Comparison of ENCODE assay signal across 13 cellular contexts in the genomic region with DNA sequence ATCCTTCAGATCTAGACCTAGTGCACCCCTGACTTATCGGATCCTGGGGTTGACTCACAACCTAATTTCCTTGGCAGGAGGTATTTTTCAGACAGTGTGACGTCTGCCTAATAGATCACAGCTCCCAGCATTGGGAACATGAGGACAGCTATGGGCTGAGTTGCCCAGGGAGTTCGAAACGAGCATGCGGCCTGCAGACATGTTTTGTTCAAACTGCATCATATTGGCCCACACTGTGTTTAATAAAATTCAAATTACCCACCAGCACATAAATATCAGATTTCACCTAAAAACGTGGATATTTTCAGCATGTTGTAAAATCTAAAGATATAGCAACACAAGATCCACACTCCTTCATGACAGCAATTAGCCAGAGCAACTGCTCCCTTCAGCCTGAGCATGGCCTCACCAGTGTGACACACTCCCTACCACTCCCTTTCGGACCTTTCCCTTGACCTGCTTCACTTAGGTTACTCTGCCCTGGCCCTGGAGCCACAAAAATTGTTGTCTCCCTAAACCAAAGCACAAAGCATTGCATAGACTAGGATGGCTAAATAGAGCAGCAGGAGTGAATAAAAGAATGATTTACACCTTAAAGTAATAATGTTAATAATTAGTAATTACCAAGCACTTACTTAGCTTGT. TPM values are rescaled to one million over a fixed set of nuclear protein-coding genes. Genes with fewer than 3 reads are reported as not detected.
DNase-seq lines count a peak whose midpoint lies in the region; ATAC-seq and TF ChIP-seq lines count a peak whose summit lies in the region.
"Had no signal": no experiment of that assay in that cellular context is flagged by ENCODE, and none has a peak within 500 bp of the region (broad histone marks: within the 10 kb centered on the region; RNA-seq: fewer than 3 reads in every experiment).

No MANE protein-coding gene starts in this region.

- H3K27me3 Mint-ChIP-seq in glutamatergic neuron (ENCODE audit: unreplicated experiment) (peaks cover 7% of the 10 kb centered on the region), type B pancreatic cell (peaks cover 7% of the 10 kb centered on the region)

- H3K4me2 ChIP-seq in OCI-LY7 (ENCODE audit: low read length): no peak overlapping the region

- peak overlapping the region; percentile 48 for H3K4me3 Mint-ChIP-seq in glutamatergic neuron (ENCODE audit: unreplicated experiment)
- no peak overlapping the region for H3K4me3 Mint-ChIP-seq in type B pancreatic cell
- H3K4me3 Mint-ChIP-seq: dendritic cell treated with granulocyte-macrophage colony-stimulating factor and Interleukin-4, amounts not matched to agents 40 ng/mL and 50 ng/mL, for 4 days had no signal

- CTCF ChIA-PET in OCI-LY7 (lab: Charles Lee; ENCODE audit: unreplicated experiment): no interaction called here

- H3K4me1 Mint-ChIP-seq in glutamatergic neuron (ENCODE audit: low read depth, unreplicated experiment) (peaks cover 25% of the 10 kb centered on the region), type B pancreatic cell (ENCODE audit: unreplicated experiment) (peaks cover 6% of the 10 kb centered on the region)

- TF ChIP-seq CTCF in OCI-LY7 (conservative IDR thresholded peaks at IDR 0.05; ENCODE audit: low read length) (peak; percentile 59; the same call in 1 of the 2 replicates), glutamatergic neuron (IDR thresholded peaks at IDR 0.05; ENCODE audit: partially characterized antibody, unreplicated experiment) (peak; percentile 18), type B pancreatic cell (conservative IDR thresholded peaks at IDR 0.05) (peak; percentile 39), brain microvascular endothelial cell (IDR thresholded peaks at IDR 0.05; ENCODE audit: low read depth, low read length, missing control alignments) (no peak)

- in situ Hi-C loops in brain microvascular endothelial cell (cut with HindIII; ENCODE audit: low pct_ligation_motif_present, low sequenced_read_pairs): no loop called here

- intact Hi-C loops in Right ventricle myocardium superior (cut with DNase I) (loop anchor here (2.0 to 10.0 kb wide), 2 partner anchors 751 to 853 kb away; no protein-coding TSS in a partner anchor), Right ventricle myocardium inferior (cut with DNase I) (loop anchor here (5.0 to 10.0 kb wide), 5 partner anchors 166 to 856 kb away; partner anchors contain the start of gene GALNT18), OCI-LY7 (cut with micrococcal nuclease; ENCODE audit: unreplicated experiment) (loop anchor here (5.0 kb wide), 1 partner anchor 996 kb away; no protein-coding TSS in a partner anchor)

- no peaks in the 10 kb centered on the region for H3K9me2 ChIP-seq in OCI-LY7 (ENCODE audit: insufficient read depth, low read length)

- peaks cover 11% of the 10 kb centered on the region for H3K9me3 Mint-ChIP-seq in glutamatergic neuron (ENCODE audit: unreplicated experiment)
- H3K9me3 Mint-ChIP-seq in type B pancreatic cell: peaks cover 4% of the 10 kb centered on the region
- H3K9me3 Mint-ChIP-seq: dendritic cell treated with granulocyte-macrophage colony-stimulating factor and Interleukin-4, amounts not matched to agents 40 ng/mL and 50 ng/mL, for 4 days had no signal

- H3K27ac ChIP-seq in OCI-LY7 (ENCODE audit: low read depth, low read length, poor library complexity, severe bottlenecking) (no peak overlapping the region), brain microvascular endothelial cell (no peak overlapping the region)
- H3K27ac ChIP-seq: ascending aorta, parathyroid adenoma, spleen, upper lobe of right lung had no signal

- H3K36me3 ChIP-seq in OCI-LY7 (ENCODE audit: insufficient read depth, low read length): no peaks in the 10 kb centered on the region
- H3K36me3 ChIP-seq in brain microvascular endothelial cell (replicated peaks): no peaks in the 10 kb centered on the region
- H3K36me3 ChIP-seq: ascending aorta, spleen, upper lobe of right lung had no signal

- DNase-seq in Right ventricle myocardium superior: no peak
- DNase-seq in Right ventricle myocardium inferior (ENCODE audit: missing footprints): no peak
- no peak for DNase-seq in OCI-LY7 (ENCODE audit: low spot score)
- DNase-seq in glutamatergic neuron: no peak
- no peak for DNase-seq in type B pancreatic cell (ENCODE audit: extremely low spot score, unreplicated experiment)
- DNase-seq in brain microvascular endothelial cell: no peak
- DNase-seq in NCI-H1105 (lab: John Stamatoyannopoulos, UW): no peak

- BruUV-seq in OCI-LY7 (replicated peaks; lab: Mats Ljungman, UMichigan): no TSS peak

- POLR2A ChIA-PET in OCI-LY7 (lab: Charles Lee): interaction anchor here (0.9 kb wide), 1 partner anchor 854 kb away, joined by 7 read pairs; no protein-coding TSS in a partner anchor

- H4K20me1 ChIP-seq in OCI-LY7 (ENCODE audit: insufficient read depth, low read length): no peaks in the 10 kb centered on the region

- H3K4me1 ChIP-seq in OCI-LY7 (ENCODE audit: insufficient read depth, low read length, poor library complexity, severe bottlenecking): no peaks in the 10 kb centered on the region
- H3K4me1 ChIP-seq: ascending aorta, parathyroid adenoma, upper lobe of right lung had no signal

- peak; percentile 10 for ATAC-seq in Right ventricle myocardium superior (ENCODE audit: poor library complexity)
- no peak for ATAC-seq in Right ventricle myocardium inferior
- ATAC-seq in HG03159 (IDR thresholded peaks at IDR 0.05; ENCODE audit: unreplicated experiment): no peak

- H3K79me2 ChIP-seq in OCI-LY7 (ENCODE audit: insufficient read depth, low read depth, low read length): no peaks in the 10 kb centered on the region
- H3K79me2 ChIP-seq: parathyroid adenoma had no signal

- H3K4me3 ChIP-seq in OCI-LY7 (ENCODE audit: low read depth, low read length, poor library complexity, severe bottlenecking) (no peak overlapping the region), brain microvascular endothelial cell (ENCODE audit: low read depth, low read length) (no peak overlapping the region)
- H3K4me3 ChIP-seq: ascending aorta, spleen, upper lobe of right lung had no signal

- no peaks in the 10 kb centered on the region for H3K9me3 ChIP-seq in OCI-LY7 (ENCODE audit: low read length)
- H3K9me3 ChIP-seq: ascending aorta, spleen, upper lobe of right lung had no signal

- no peak overlapping the region for H2AFZ ChIP-seq in OCI-LY7 (ENCODE audit: low read length)
- H2AFZ ChIP-seq: parathyroid adenoma had no signal

- H3K27me3 ChIP-seq in brain microvascular endothelial cell (replicated peaks): no peaks in the 10 kb centered on the region
- H3K27me3 ChIP-seq: ascending aorta, upper lobe of right lung had no signal

- H3K36me3 Mint-ChIP-seq in glutamatergic neuron (ENCODE audit: unreplicated experiment) (no peaks in the 10 kb centered on the region), type B pancreatic cell (no peaks in the 10 kb centered on the region)

- H3K27ac Mint-ChIP-seq in glutamatergic neuron (ENCODE audit: unreplicated experiment): peak overlapping the region; percentile 77
- H3K27ac Mint-ChIP-seq in type B pancreatic cell: no peak overlapping the region
- H3K27ac Mint-ChIP-seq: dendritic cell treated with granulocyte-macrophage colony-stimulating factor and Interleukin-4, amounts not matched to agents 40 ng/mL and 50 ng/mL, for 4 days had no signal

RNA-seq across cellular contexts. Expression of gene USP47, which starts 53.6 kb away (rescaled TPM):
- total RNA-seq in Right ventricle myocardium superior: 49.0 TPM
- total RNA-seq in Right ventricle myocardium inferior: 48.9 TPM
- 35.2 and 44.1 TPM in 2 replicates for total RNA-seq in OCI-LY7 (2014; rRNA removed; shearing (Covaris generic))
- total RNA-seq in OCI-LY7 (2022): 39.4 and 42.2 TPM in 2 replicates
- 63.4 TPM for total RNA-seq in glutamatergic neuron (ENCODE audit: unreplicated experiment)
- total RNA-seq in type B pancreatic cell (ENCODE audit: low replicate concordance): 46.3 and 54.4 TPM in 2 replicates
